Comparison of ENCODE assay signal across 8 cellular contexts in genomic region chr16:19522369-19523159, GRCh38. TPM values are rescaled to one million over a fixed set of nuclear protein-coding genes. Genes with fewer than 3 reads are reported as not detected.
DNase-seq lines count a peak whose midpoint lies in the region; ATAC-seq and TF ChIP-seq lines count a peak whose summit lies in the region.

No MANE protein-coding gene starts in this region.

- peaks cover 79% of the 10 kb centered on the region for H3K79me2 ChIP-seq in Karpas-422 (ENCODE audit: low read length)
- H3K79me2 ChIP-seq in neural cell (replicated peaks; ENCODE audit: insufficient read depth, low read length) = peaks cover 54% of the 10 kb centered on the region

- peaks cover 7% of the 10 kb centered on the region for H4K20me1 ChIP-seq in Karpas-422 (ENCODE audit: insufficient read depth, low read depth, low read length)
- no peaks in the 10 kb centered on the region for H4K20me1 ChIP-seq in neural cell (ENCODE audit: insufficient read depth)

- no peaks in the 10 kb centered on the region for H3K9me3 Mint-ChIP-seq in CD4-positive, alpha-beta T cell
- no peaks in the 10 kb centered on the region for H3K9me3 Mint-ChIP-seq in central memory CD8-positive, alpha-beta T cell

- H3K4me2 ChIP-seq in Karpas-422 (ENCODE audit: low read depth, low read length, poor library complexity, severe bottlenecking) (peak overlapping the region; percentile 89), neural cell (ENCODE audit: low read length) (peak overlapping the region; percentile 50)

- peak overlapping the region; percentile 79 for H3K4me3 ChIP-seq in Karpas-422 (ENCODE audit: low read length)
- H3K4me3 ChIP-seq in neural cell (ENCODE audit: low read length) = peak overlapping the region; percentile 82

- CTCF ChIA-PET in CD4-positive, alpha-beta T cell (lab: Charles Lee) = interaction anchor here (1.9 kb wide), 1 partner anchor 33 kb away, joined by 10 read pairs; the partner anchor contains the start of gene VPS35L

- H3K36me3 ChIP-seq in Karpas-422 (ENCODE audit: insufficient read depth, low read length) (peaks cover 14% of the 10 kb centered on the region; the same call in 1 of the 2 replicates), neural cell (ENCODE audit: insufficient read depth, low read length) (no peaks in the 10 kb centered on the region)

- no peaks in the 10 kb centered on the region for H3K9me3 ChIP-seq in CD4-positive, alpha-beta T cell (ENCODE audit: control insufficient read depth, low read length)
- H3K9me3 ChIP-seq in Karpas-422 (ENCODE audit: low read length) (no peaks in the 10 kb centered on the region), neural cell (ENCODE audit: low read length) (no peaks in the 10 kb centered on the region)

- no peak for DNase-seq in CD4-positive, alpha-beta T cell
- DNase-seq in Karpas-422 (peak; percentile 73), foreskin keratinocyte (no peak)
- DNase-seq in central memory CD8-positive, alpha-beta T cell (ENCODE audit: low spot score in 2 of 2) = no peak

- peaks cover 6% of the 10 kb centered on the region for H3F3A ChIP-seq in neural cell (ENCODE audit: insufficient read depth, low read length, poor library complexity, severe bottlenecking)

- POLR2A ChIA-PET in CD4-positive, alpha-beta T cell (lab: Charles Lee) = interaction anchor here (1.7 kb wide), 1 partner anchor 33 kb away, joined by 10 read pairs; the partner anchor contains the start of gene VPS35L

- no peak for TF ChIP-seq EP300 in neural cell (conservative IDR thresholded peaks at IDR 0.05; ENCODE audit: poor library complexity, severe bottlenecking)

- no peak for ATAC-seq in CD4-positive, alpha-beta T cell (ENCODE audit: poor library complexity)
- no peak for ATAC-seq in central memory CD8-positive, alpha-beta T cell (replicated peaks; ENCODE audit: extremely low read depth, poor library complexity, severe bottlenecking)
- ATAC-seq in HG03432 (IDR thresholded peaks at IDR 0.05; ENCODE audit: unreplicated experiment) (no peak), foreskin keratinocyte (no peak), HG03354 (IDR thresholded peaks at IDR 0.05; ENCODE audit: poor library complexity, severe bottlenecking, unreplicated experiment) (no peak), HG02884 (IDR thresholded peaks at IDR 0.05; ENCODE audit: unreplicated experiment) (no peak)

- H3K9me2 ChIP-seq in Karpas-422 (replicated peaks; ENCODE audit: insufficient read depth, low read length) = no peaks in the 10 kb centered on the region
- no peaks in the 10 kb centered on the region for H3K9me2 ChIP-seq in neural cell (ENCODE audit: insufficient read depth, low read length)

- no peak for TF ChIP-seq CTCF in CD4-positive, alpha-beta T cell (IDR thresholded peaks at IDR 0.05)
- no peak for TF ChIP-seq CTCF in neural cell (IDR thresholded peaks at IDR 0.05; ENCODE audit: poor library complexity, severe bottlenecking)
- TF ChIP-seq CTCF in foreskin keratinocyte (conservative IDR thresholded peaks at IDR 0.05) = no peak

- peak overlapping the region; percentile 99 for H3K4me3 Mint-ChIP-seq in CD4-positive, alpha-beta T cell
- H3K4me3 Mint-ChIP-seq in central memory CD8-positive, alpha-beta T cell = peak overlapping the region; percentile 95

- H3K27me3 Mint-ChIP-seq in CD4-positive, alpha-beta T cell = no peaks in the 10 kb centered on the region
- no peaks in the 10 kb centered on the region for H3K27me3 Mint-ChIP-seq in central memory CD8-positive, alpha-beta T cell

- peaks cover 27% of the 10 kb centered on the region for H3K36me3 Mint-ChIP-seq in CD4-positive, alpha-beta T cell (ENCODE audit: low read depth)
- H3K36me3 Mint-ChIP-seq in central memory CD8-positive, alpha-beta T cell (ENCODE audit: insufficient read depth) = peaks cover 10% of the 10 kb centered on the region

- peak overlapping the region; percentile 78 for H3K27ac ChIP-seq in CD4-positive, alpha-beta T cell (ENCODE audit: low read depth, low read length)
- H3K27ac ChIP-seq in Karpas-422 (ENCODE audit: low read length) (peak overlapping the region; percentile 78), neural cell (ENCODE audit: low read length) (peak overlapping the region; percentile 92), foreskin keratinocyte (no peak overlapping the region)

- H3K27me3 ChIP-seq in CD4-positive, alpha-beta T cell (ENCODE audit: control insufficient read depth, insufficient read depth, low read length) = no peaks in the 10 kb centered on the region
- H3K27me3 ChIP-seq in Karpas-422 (ENCODE audit: low read length) = no peaks in the 10 kb centered on the region
- H3K27me3 ChIP-seq in neural cell (ENCODE audit: insufficient read depth, low read depth, low read length) = no peaks in the 10 kb centered on the region
- H3K27me3 ChIP-seq in foreskin keratinocyte = no peaks in the 10 kb centered on the region

- intact Hi-C loops in CD4-positive, alpha-beta T cell (cut with DNase I, micrococcal nuclease) = loop anchor here (1.0 to 10.0 kb wide), 8 partner anchors 33 to 1382 kb away; partner anchors contain the start of genes COQ7 (in 2 of the 2), ARL6IP1 (in 1 of the 2), DCUN1D3 (in 1 of the 2) and IQCK (in 1 of the 2)

- H2AFZ ChIP-seq in Karpas-422 (ENCODE audit: low read length) (peak overlapping the region; percentile 87; the same call in 1 of the 2 replicates), neural cell (ENCODE audit: low read depth, low read length) (peak overlapping the region; percentile 66)

- no peak for TF ChIP-seq RAD21 in neural cell (conservative IDR thresholded peaks at IDR 0.05)

- H3K4me1 Mint-ChIP-seq in CD4-positive, alpha-beta T cell (ENCODE audit: low read depth) = peaks cover 61% of the 10 kb centered on the region
- H3K4me1 Mint-ChIP-seq in central memory CD8-positive, alpha-beta T cell = peaks cover 62% of the 10 kb centered on the region

- H3K4me1 ChIP-seq in Karpas-422 (ENCODE audit: low read length) (peaks cover 66% of the 10 kb centered on the region), foreskin keratinocyte (peaks cover 19% of the 10 kb centered on the region)

- H3K9ac ChIP-seq in Karpas-422 (ENCODE audit: low read length) (peak overlapping the region; percentile 91), neural cell (ENCODE audit: low read length) (peak overlapping the region; percentile 90)

- H3K27ac Mint-ChIP-seq in CD4-positive, alpha-beta T cell = peak overlapping the region; percentile 84
- H3K27ac Mint-ChIP-seq in central memory CD8-positive, alpha-beta T cell (ENCODE audit: low read depth) = peak overlapping the region; percentile 95

TF ChIP-seq in neural cell, 6 proteins besides CTCF, POLR2A, EP300 and RAD21:
- TF ChIP-seq MXI1 (conservative IDR thresholded peaks at IDR 0.05; ENCODE audit: poor library complexity, severe bottlenecking) (no peak), POLR2AphosphoS5 (IDR thresholded peaks at IDR 0.05) (no peak), EZH2 (IDR thresholded peaks at IDR 0.05; ENCODE audit: borderline replicate concordance, insufficient read depth, low read length, poor library complexity, severe bottlenecking) (no peak), REST (IDR thresholded peaks at IDR 0.05; ENCODE audit: borderline replicate concordance) (no peak), TAF1 (IDR thresholded peaks at IDR 0.05; ENCODE audit: low read depth) (no peak), SMC3 (conservative IDR thresholded peaks at IDR 0.05; ENCODE audit: poor library complexity) (no peak)

RNA-seq across cellular contexts. Expression of gene GDE1, which starts 0.7 kb away (rescaled TPM):
- 10 to 100 TPM; 22.0 to 22.2 TPM for total RNA-seq in CD4-positive, alpha-beta T cell
- total RNA-seq in Karpas-422 (2014; rRNA removed; shearing (Covaris generic); ENCODE audit: low replicate concordance) = 38.0 and 40.6 TPM in 2 replicates
- 74.7 and 76.6 TPM in 2 replicates for polyA plus RNA-seq in neural cell
- polyA minus RNA-seq in neural cell = 56.0 and 58.4 TPM in 2 replicates
- 58.1 and 60.1 TPM in 2 replicates for total RNA-seq in foreskin keratinocyte
- polyA plus RNA-seq in foreskin keratinocyte = 45.8 and 50.2 TPM in 2 replicates

RNA-seq across cellular contexts. Expression of gene CCP110, which starts 1.2 kb away (rescaled TPM):
- 10 to 100 TPM; 14.8 to 15.4 TPM for total RNA-seq in CD4-positive, alpha-beta T cell
- total RNA-seq in Karpas-422 (2014; rRNA removed; shearing (Covaris generic); ENCODE audit: low replicate concordance) = 16.0 and 30.1 TPM in 2 replicates
- polyA plus RNA-seq in neural cell = 38.4 and 40.3 TPM in 2 replicates
- 70.4 and 76.1 TPM in 2 replicates for polyA minus RNA-seq in neural cell
- 12.3 and 16.3 TPM in 2 replicates for total RNA-seq in foreskin keratinocyte
- polyA plus RNA-seq in foreskin keratinocyte = 2.3 and 3.1 TPM in 2 replicates

RNA-seq across cellular contexts. Expression of gene VPS35L, which starts 32.9 kb away (rescaled TPM):
- 10 to 100 TPM; 25.8 to 28.3 TPM for total RNA-seq in CD4-positive, alpha-beta T cell
- total RNA-seq in Karpas-422 (2014; rRNA removed; shearing (Covaris generic); ENCODE audit: low replicate concordance) = 4.7 and 6.6 TPM in 2 replicates
- polyA plus RNA-seq in neural cell (29.8 and 30.2 TPM in 2 replicates), foreskin keratinocyte (23.5 and 25.4 TPM in 2 replicates)
- polyA minus RNA-seq in neural cell = 54.9 and 57.0 TPM in 2 replicates
- total RNA-seq in foreskin keratinocyte = 35.6 and 41.3 TPM in 2 replicates
